Comparison of ENCODE assay signal across 1 cellular context in the genomic region with DNA sequence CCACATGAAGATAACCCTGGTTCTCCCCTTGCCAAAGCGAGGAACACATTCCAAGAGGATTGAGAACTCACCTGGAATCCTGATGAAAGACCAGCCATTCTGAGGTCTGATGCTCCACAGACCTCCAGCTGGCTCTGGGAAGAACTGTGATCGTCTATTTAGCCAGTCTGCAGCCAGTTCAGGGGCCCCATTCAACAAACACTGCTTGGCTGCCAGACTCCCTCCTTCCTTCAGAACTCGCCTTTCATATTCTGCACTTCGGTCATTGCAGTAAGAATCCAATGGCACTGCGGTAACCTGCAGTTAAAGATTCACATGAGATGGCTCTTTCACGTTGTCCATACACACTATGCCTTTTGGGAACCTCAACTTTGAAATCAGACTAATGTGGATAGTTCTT.
A peak's percentile ranks its signal among the peaks of the same experiment; 100 is the strongest.
TF ChIP-seq lines count a peak whose summit lies in the region.

No MANE protein-coding gene starts in this region.

TF ChIP-seq in HepG2, 621 proteins besides CTCF, POLR2A, EP300 and RAD21 (continued from another document and continues in another):
- TF ChIP-seq ZNF337 (CRISPR knock-in tag; IDR thresholded peaks at IDR 0.05; ENCODE audit: borderline replicate concordance, low read depth) (no peak), SMARCC2 (IDR thresholded peaks at IDR 0.05) (no peak), PHF5A (CRISPR knock-in tag; IDR thresholded peaks at IDR 0.05; ENCODE audit: low read depth, unreplicated experiment) (peak; percentile 39), FOXJ3 (CRISPR knock-in tag; IDR thresholded peaks at IDR 0.05; ENCODE audit: borderline replicate concordance) (peak; percentile 16; the same call in 1 of the 2 replicates), GABPB1 (CRISPR knock-in tag; IDR thresholded peaks at IDR 0.05) (no peak), FOXA3 (CRISPR knock-in tag; IDR thresholded peaks at IDR 0.05) (0 out of 2 replicates have a peak, but pooled peaks have one; percentile 24), SKI (IDR thresholded peaks at IDR 0.05; ENCODE audit: partially characterized antibody) (peak; percentile 36), ZFP90 (CRISPR knock-in tag; IDR thresholded peaks at IDR 0.05; ENCODE audit: borderline replicate concordance) (no peak), DBP (CRISPR knock-in tag; IDR thresholded peaks at IDR 0.05; ENCODE audit: not compliant biosample characterization) (no peak), ZNF367 (CRISPR knock-in tag; IDR thresholded peaks at IDR 0.05; ENCODE audit: borderline replicate concordance) (no peak), ZNF205 (CRISPR knock-in tag; IDR thresholded peaks at IDR 0.05) (no peak), FUBP1 (CRISPR knock-in tag; IDR thresholded peaks at IDR 0.05; ENCODE audit: borderline replicate concordance) (no peak), SP1 (IDR thresholded peaks at IDR 0.05) (no peak), SP1 (CRISPR knock-in tag; IDR thresholded peaks at IDR 0.05) (no peak), YY1 (IDR thresholded peaks at IDR 0.05; ENCODE audit: insufficient read depth, insufficient replicate concordance, low read depth, low read length) (peak; percentile 43), HCFC1 (IDR thresholded peaks at IDR 0.05; ENCODE audit: low read depth, low read length) (no peak), CREM (IDR thresholded peaks at IDR 0.05) (peak; percentile 27; the same call in 1 of the 2 replicates), CREM (CRISPR knock-in tag; IDR thresholded peaks at IDR 0.05) (no peak), PTBP1 (IDR thresholded peaks at IDR 0.05; ENCODE audit: low read depth, low read length, poor library complexity, severe bottlenecking) (no peak), HNF4A (CRISPR knock-in tag; IDR thresholded peaks at IDR 0.05) (peak; percentile 79), ZNF576 (CRISPR knock-in tag; IDR thresholded peaks at IDR 0.05) (no peak), CEBPG (CRISPR knock-in tag; IDR thresholded peaks at IDR 0.05) (peak; percentile 34; the same call in 1 of the 2 replicates), ZNF629 (CRISPR knock-in tag; conservative IDR thresholded peaks at IDR 0.05) (peak; percentile 82), SOX13 (IDR thresholded peaks at IDR 0.05) (no peak), SOX13 (CRISPR knock-in tag; conservative IDR thresholded peaks at IDR 0.05 in 1 of 2, IDR thresholded peaks at IDR 0.05 in 1 of 2) (peak in 1 of 2 experiments; percentile 55; a peak in 1 of 4 replicates), ZEB1 (IDR thresholded peaks at IDR 0.05; ENCODE audit: insufficient replicate concordance, low read depth) (peak; percentile 51), AKNA (CRISPR knock-in tag; IDR thresholded peaks at IDR 0.05; ENCODE audit: borderline replicate concordance) (no peak), HMGXB4 (CRISPR knock-in tag; IDR thresholded peaks at IDR 0.05; ENCODE audit: borderline replicate concordance in 1 of 2, low read depth in 1 of 2) (no peak; a peak in 1 of 4 replicates), ZNF232 (CRISPR knock-in tag; IDR thresholded peaks at IDR 0.05; ENCODE audit: borderline replicate concordance) (no peak), KDM1A (CRISPR knock-in tag; IDR thresholded peaks at IDR 0.05) (no peak), WIZ (CRISPR knock-in tag; IDR thresholded peaks at IDR 0.05) (no peak), ZSCAN29 (CRISPR knock-in tag; conservative IDR thresholded peaks at IDR 0.05) (no peak), ZNF644 (CRISPR knock-in tag; IDR thresholded peaks at IDR 0.05; ENCODE audit: low read depth) (peak; percentile 51; the same call in 1 of the 2 replicates), SIN3A (IDR thresholded peaks at IDR 0.05; ENCODE audit: borderline replicate concordance, low read depth, low read length) (no peak), ISL2 (CRISPR knock-in tag; IDR thresholded peaks at IDR 0.05) (0 out of 2 replicates have a peak, but pooled peaks have one; percentile 23), ATRX (CRISPR knock-in tag; IDR thresholded peaks at IDR 0.05; ENCODE audit: borderline replicate concordance) (no peak), MED8 (CRISPR knock-in tag; IDR thresholded peaks at IDR 0.05; ENCODE audit: insufficient replicate concordance) (no peak), U2AF2 (IDR thresholded peaks at IDR 0.05; ENCODE audit: low read depth, low read length) (no peak), DNMT3B (CRISPR knock-in tag; conservative IDR thresholded peaks at IDR 0.05) (no peak), ARID5B (CRISPR knock-in tag; IDR thresholded peaks at IDR 0.05) (peak; percentile 31; the same call in 1 of the 2 replicates)
- TF ChIP-seq, protein P1, sequence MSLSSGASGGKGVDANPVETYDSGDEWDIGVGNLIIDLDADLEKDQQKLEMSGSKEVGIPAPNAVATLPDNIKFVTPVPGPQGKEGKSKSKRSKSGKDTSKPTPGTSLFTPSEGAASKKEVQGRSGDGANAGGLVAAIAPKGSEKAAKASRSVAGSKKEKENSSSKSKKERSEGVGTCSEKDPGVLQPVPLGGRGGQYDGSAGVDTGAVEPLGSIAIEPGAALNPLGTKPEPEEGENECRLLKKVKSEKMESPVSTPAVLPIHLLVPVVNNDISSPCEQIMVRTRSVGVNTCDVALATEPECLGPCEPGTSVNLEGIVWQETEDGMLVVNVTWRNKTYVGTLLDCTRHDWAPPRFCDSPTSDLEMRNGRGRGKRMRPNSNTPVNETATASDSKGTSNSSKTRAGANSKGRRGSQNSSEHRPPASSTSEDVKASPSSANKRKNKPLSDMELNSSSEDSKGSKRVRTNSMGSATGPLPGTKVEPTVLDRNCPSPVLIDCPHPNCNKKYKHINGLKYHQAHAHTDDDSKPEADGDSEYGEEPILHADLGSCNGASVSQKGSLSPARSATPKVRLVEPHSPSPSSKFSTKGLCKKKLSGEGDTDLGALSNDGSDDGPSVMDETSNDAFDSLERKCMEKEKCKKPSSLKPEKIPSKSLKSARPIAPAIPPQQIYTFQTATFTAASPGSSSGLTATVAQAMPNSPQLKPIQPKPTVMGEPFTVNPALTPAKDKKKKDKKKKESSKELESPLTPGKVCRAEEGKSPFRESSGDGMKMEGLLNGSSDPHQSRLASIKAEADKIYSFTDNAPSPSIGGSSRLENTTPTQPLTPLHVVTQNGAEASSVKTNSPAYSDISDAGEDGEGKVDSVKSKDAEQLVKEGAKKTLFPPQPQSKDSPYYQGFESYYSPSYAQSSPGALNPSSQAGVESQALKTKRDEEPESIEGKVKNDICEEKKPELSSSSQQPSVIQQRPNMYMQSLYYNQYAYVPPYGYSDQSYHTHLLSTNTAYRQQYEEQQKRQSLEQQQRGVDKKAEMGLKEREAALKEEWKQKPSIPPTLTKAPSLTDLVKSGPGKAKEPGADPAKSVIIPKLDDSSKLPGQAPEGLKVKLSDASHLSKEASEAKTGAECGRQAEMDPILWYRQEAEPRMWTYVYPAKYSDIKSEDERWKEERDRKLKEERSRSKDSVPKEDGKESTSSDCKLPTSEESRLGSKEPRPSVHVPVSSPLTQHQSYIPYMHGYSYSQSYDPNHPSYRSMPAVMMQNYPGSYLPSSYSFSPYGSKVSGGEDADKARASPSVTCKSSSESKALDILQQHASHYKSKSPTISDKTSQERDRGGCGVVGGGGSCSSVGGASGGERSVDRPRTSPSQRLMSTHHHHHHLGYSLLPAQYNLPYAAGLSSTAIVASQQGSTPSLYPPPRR (CRISPR knock-in tag; IDR thresholded peaks at IDR 0.05; ENCODE audit: borderline replicate concordance): no peak
- TF ChIP-seq, protein P2, sequence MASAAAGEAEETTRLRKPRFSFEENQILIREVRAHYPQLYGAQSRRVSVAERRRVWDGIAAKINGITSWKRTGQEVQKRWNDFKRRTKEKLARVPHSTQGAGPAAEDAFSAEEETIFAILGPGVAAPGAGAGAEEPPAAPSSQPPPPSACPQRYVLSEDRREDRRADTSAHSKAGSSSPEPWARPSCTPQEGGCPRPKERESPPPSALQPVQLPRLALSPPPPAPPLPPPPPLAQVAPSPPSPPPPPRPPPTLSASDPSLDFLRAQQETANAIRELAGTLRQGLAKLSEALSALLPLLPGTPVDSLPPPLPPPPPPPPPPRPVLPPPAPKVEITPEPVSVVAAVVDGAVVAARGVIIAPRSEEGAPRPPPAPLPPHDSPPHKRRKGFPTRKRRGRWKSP (CRISPR knock-in tag; IDR thresholded peaks at IDR 0.05): no peak
